In genomic region chr18:77314952-77315351, GRCh38 we compare ENCODE assay signal across 23 cellular contexts.
"Had no signal": no experiment of that assay in that cellular context is flagged by ENCODE, and none has a peak within 500 bp of the region (broad histone marks: within the 10 kb centered on the region; RNA-seq: fewer than 3 reads in every experiment).

No MANE protein-coding gene starts in this region.

- H3K27ac Mint-ChIP-seq: naive thymus-derived CD4-positive, alpha-beta T cell; natural killer cell treated with Interleukin-12 subunit alpha and Interleukin-12 subunit beta and Interleukin-15 and Interleukin-18, amount 100 ng/mL, for 72 hours; progenitor cell of endocrine pancreas; stimulated activated effector memory CD8-positive, alpha-beta T cell treated with anti-CD3 and anti-CD28 coated beads, Interleukin-12 subunit alpha, Interleukin-12 subunit beta, amount 100 ng/mL, for 72 hours; stimulated activated naive CD8-positive, alpha-beta T cell treated with anti-CD3 and anti-CD28 coated beads, Interleukin-15, Interleukin-2, amounts not matched to agents 100 ng/mL and 50 ng/mL, for 24 hours; type B pancreatic cell had no signal

- H3K27me3 Mint-ChIP-seq: progenitor cell of endocrine pancreas had no signal

- H3K4me3 Mint-ChIP-seq: naive thymus-derived CD4-positive, alpha-beta T cell; natural killer cell treated with Interleukin-12 subunit alpha and Interleukin-12 subunit beta and Interleukin-15 and Interleukin-18, amount 100 ng/mL, for 72 hours; stimulated activated effector memory CD8-positive, alpha-beta T cell treated with anti-CD3 and anti-CD28 coated beads, Interleukin-12 subunit alpha, Interleukin-12 subunit beta, amount 100 ng/mL, for 72 hours; stimulated activated naive CD8-positive, alpha-beta T cell treated with anti-CD3 and anti-CD28 coated beads, Interleukin-15, Interleukin-2, amounts not matched to agents 100 ng/mL and 50 ng/mL, for 24 hours; type B pancreatic cell had no signal

- FAIRE-seq: keratinocyte had no signal

- ATAC-seq: left cardiac atrium; left lung; lower lobe of right lung; naive thymus-derived CD4-positive, alpha-beta T cell; natural killer cell treated with Interleukin-12 subunit alpha and Interleukin-12 subunit beta and Interleukin-15 and Interleukin-18, amount 100 ng/mL, for 72 hours; right lobe of liver; stimulated activated effector memory CD8-positive, alpha-beta T cell treated with anti-CD3 and anti-CD28 coated beads, Interleukin-12 subunit alpha, Interleukin-12 subunit beta, amount 100 ng/mL, for 72 hours had no signal

- H3K36me3 ChIP-seq: left lung, lower lobe of right lung, ovary, right atrium auricular region, right lobe of liver, spleen, tibial nerve, uterus had no signal

- H3K4me1 Mint-ChIP-seq: stimulated activated effector memory CD8-positive, alpha-beta T cell treated with anti-CD3 and anti-CD28 coated beads, Interleukin-12 subunit alpha, Interleukin-12 subunit beta, amount 100 ng/mL, for 72 hours had no signal

- H3K27ac ChIP-seq: left lung, lower lobe of right lung, ovary, right atrium auricular region, right lobe of liver, skin epidermis, spleen, tibial nerve, uterus had no signal

- DNase-seq: hippocampal formation; kidney glomerular epithelial cell; left cardiac atrium; left lung; lower lobe of right lung; mammary epithelial cell; mesenchymal stem cell; naive thymus-derived CD4-positive, alpha-beta T cell; ovary; right lobe of liver; spleen; stimulated activated CD4-positive, alpha-beta T cell treated with anti-CD3 and anti-CD28 coated beads, Interleukin-4, amount 100 ng/mL, for 24 hours; stimulated activated naive CD4-positive, alpha-beta T cell; uterus had no signal

- H3K36me3 Mint-ChIP-seq: naive thymus-derived CD4-positive, alpha-beta T cell; natural killer cell treated with Interleukin-12 subunit alpha and Interleukin-12 subunit beta and Interleukin-15 and Interleukin-18, amount 100 ng/mL, for 72 hours; stimulated activated effector memory CD8-positive, alpha-beta T cell treated with anti-CD3 and anti-CD28 coated beads, Interleukin-12 subunit alpha, Interleukin-12 subunit beta, amount 100 ng/mL, for 72 hours; type B pancreatic cell had no signal

- H3K4me1 ChIP-seq: left lung, lower lobe of right lung, right atrium auricular region, right lobe of liver, spleen, tibial nerve, uterus had no signal

- H3K9me3 Mint-ChIP-seq: naive thymus-derived CD4-positive, alpha-beta T cell; natural killer cell treated with Interleukin-12 subunit alpha and Interleukin-12 subunit beta and Interleukin-15 and Interleukin-18, amount 100 ng/mL, for 72 hours; stimulated activated effector memory CD8-positive, alpha-beta T cell treated with anti-CD3 and anti-CD28 coated beads, Interleukin-12 subunit alpha, Interleukin-12 subunit beta, amount 100 ng/mL, for 72 hours; stimulated activated naive CD8-positive, alpha-beta T cell treated with anti-CD3 and anti-CD28 coated beads, Interleukin-15, Interleukin-2, amounts not matched to agents 100 ng/mL and 50 ng/mL, for 24 hours; type B pancreatic cell had no signal

- H3K4me3 ChIP-seq: left lung, lower lobe of right lung, ovary, right atrium auricular region, right lobe of liver, skin epidermis, spleen, tibial nerve, uterus had no signal

- H3K9me3 ChIP-seq: left lung, lower lobe of right lung, ovary, right atrium auricular region, right lobe of liver, spleen, tibial nerve, uterus had no signal

- H3K27me3 ChIP-seq: ovary, right atrium auricular region, right lobe of liver, tibial nerve, uterus had no signal
